ENCODE assay signal across 9 cellular contexts in genomic region chr22:27866136-27867091, GRCh38. TPM values are rescaled to one million over a fixed set of nuclear protein-coding genes. Genes with fewer than 3 reads are reported as not detected.
DNase-seq lines count a peak whose midpoint lies in the region; ATAC-seq and TF ChIP-seq lines count a peak whose summit lies in the region.
"Had no signal": no experiment of that assay in that cellular context is flagged by ENCODE, and none has a peak within 500 bp of the region (broad histone marks: within the 10 kb centered on the region; RNA-seq: fewer than 3 reads in every experiment).

No MANE protein-coding gene starts in this region.

- peaks cover 7% of the 10 kb centered on the region; the same call in 1 of the 2 replicates for H3K36me3 ChIP-seq in GM23338 (ENCODE audit: insufficient read depth)
- peaks cover 26% of the 10 kb centered on the region for H3K36me3 ChIP-seq in adipocyte (ENCODE audit: control insufficient read depth, insufficient read depth, low read length, severe bottlenecking)
- H3K36me3 ChIP-seq in heart right ventricle = peaks cover 0 to 60% (median 0%) of the 10 kb centered on the region in 9 donors
- H3K36me3 ChIP-seq in spleen = peaks cover 0 to 47% (median 8%) of the 10 kb centered on the region in 6 donors
- H3K36me3 ChIP-seq in H7 (replicated peaks; ENCODE audit: control insufficient read depth, insufficient read depth, low read length) = no peaks in the 10 kb centered on the region; the same call in 1 of the 2 replicates
- no peaks in the 10 kb centered on the region for H3K36me3 ChIP-seq in MM.1S (replicated peaks; ENCODE audit: insufficient read depth, low read length)

- H3K27me3 Mint-ChIP-seq in GM23338 (ENCODE audit: insufficient read depth, low read depth, poor library complexity) = no peaks in the 10 kb centered on the region
- H3K27me3 Mint-ChIP-seq: activated B cell treated with CpG ODN at 0.5 μM for 24 hours had no signal

- TF ChIP-seq CTCF in GM23338 (conservative IDR thresholded peaks at IDR 0.05; ENCODE audit: low read depth in 2 of 2) (no peak), heart right ventricle (IDR thresholded peaks at IDR 0.05) (no peak), spleen (IDR thresholded peaks at IDR 0.05 in 8 of 11, conservative IDR thresholded peaks at IDR 0.05 in 3 of 11) (no peak), MM.1S (IDR thresholded peaks at IDR 0.05; ENCODE audit: low read length) (no peak)

- H3K9ac ChIP-seq in adipocyte (ENCODE audit: low read length) (peak overlapping the region; percentile 66), MM.1S (ENCODE audit: low read length) (no peak overlapping the region)

- H2AFZ ChIP-seq in GM23338 = no peak overlapping the region
- no peak overlapping the region for H2AFZ ChIP-seq in MM.1S (ENCODE audit: low read length)

- H3K9me2 ChIP-seq in GM23338 (ENCODE audit: insufficient read depth) (no peaks in the 10 kb centered on the region), MM.1S (replicated peaks; ENCODE audit: insufficient read depth, low read length) (no peaks in the 10 kb centered on the region)

- H3K27ac ChIP-seq in GM23338 (ENCODE audit: low read depth) = no peak overlapping the region; the same call in 1 of the 2 replicates
- H3K27ac ChIP-seq in heart right ventricle = peak overlapping the region in 9 of 10 donors; percentile 5 to 79 (median 64)
- H3K27ac ChIP-seq in spleen = peak overlapping the region in 6 of 8 donors; percentile 0 to 37 (median 20)
- no peak overlapping the region for H3K27ac ChIP-seq in MM.1S (ENCODE audit: low read length)

- H4K20me1 ChIP-seq in GM23338 (replicated peaks; ENCODE audit: insufficient read depth) (no peaks in the 10 kb centered on the region; the same call in 1 of the 2 replicates), MM.1S (ENCODE audit: insufficient read depth, low read length) (peaks cover 10% of the 10 kb centered on the region; the same call in 1 of the 2 replicates)

- no peaks in the 10 kb centered on the region for H3F3A ChIP-seq in GM23338 (replicated peaks; ENCODE audit: low read depth)
- no peaks in the 10 kb centered on the region for H3F3A ChIP-seq in MM.1S (ENCODE audit: insufficient read depth, low read length)

- no peaks in the 10 kb centered on the region for H3K4me1 ChIP-seq in GM23338 (ENCODE audit: insufficient read depth)
- peaks cover 33% of the 10 kb centered on the region for H3K4me1 ChIP-seq in adipocyte (ENCODE audit: control insufficient read depth, insufficient read depth, low read length)
- H3K4me1 ChIP-seq in heart right ventricle = peaks cover 15 to 60% (median 45%) of the 10 kb centered on the region in 9 donors
- peaks cover 4 to 67% (median 26%) of the 10 kb centered on the region in 6 donors for H3K4me1 ChIP-seq in spleen
- peaks cover 11% of the 10 kb centered on the region; the same call in 1 of the 2 replicates for H3K4me1 ChIP-seq in MM.1S (ENCODE audit: low read length)

- H3K4me2 ChIP-seq in GM23338 = no peak overlapping the region
- no peak overlapping the region for H3K4me2 ChIP-seq in MM.1S (ENCODE audit: low read depth, low read length)

- H3K27me3 ChIP-seq in GM23338 (ENCODE audit: insufficient read depth) = no peaks in the 10 kb centered on the region
- H3K27me3 ChIP-seq in adipocyte (replicated peaks; ENCODE audit: control insufficient read depth, insufficient read depth, low read length) = no peaks in the 10 kb centered on the region
- H3K27me3 ChIP-seq in heart right ventricle = no peaks in the 10 kb centered on the region
- no peaks in the 10 kb centered on the region for H3K27me3 ChIP-seq in spleen (replicated peaks in 1 of 7)
- H3K27me3 ChIP-seq in H7 (ENCODE audit: control insufficient read depth, insufficient read depth, low read length) = no peaks in the 10 kb centered on the region
- H3K27me3 ChIP-seq in MM.1S (replicated peaks; ENCODE audit: insufficient read depth, low read length) = no peaks in the 10 kb centered on the region

- peaks cover 5% of the 10 kb centered on the region; the same call in 2 of the 3 replicates for H3K36me3 Mint-ChIP-seq in GM23338 (ENCODE audit: low read depth)

- H3K4me3 ChIP-seq in GM23338 = no peak overlapping the region
- peak overlapping the region; percentile 35 for H3K4me3 ChIP-seq in adipocyte (ENCODE audit: low read length)
- no peak overlapping the region for H3K4me3 ChIP-seq in heart right ventricle
- H3K4me3 ChIP-seq in spleen = no peak overlapping the region
- no peak overlapping the region for H3K4me3 ChIP-seq in H7 (ENCODE audit: insufficient read depth, low read depth, low read length)
- H3K4me3 ChIP-seq in MM.1S (ENCODE audit: low read length) = no peak overlapping the region

- TF ChIP-seq POLR2A in spleen (IDR thresholded peaks at IDR 0.05) = no peak

- H3K9me3 ChIP-seq in adipocyte (ENCODE audit: control insufficient read depth, low read length) (no peaks in the 10 kb centered on the region), heart right ventricle (peaks cover 0 to 3% (median 0%) of the 10 kb centered on the region in 11 donors), spleen (no peaks in the 10 kb centered on the region), MM.1S (replicated peaks; ENCODE audit: insufficient read depth, low read length) (no peaks in the 10 kb centered on the region)

- H3K4me1 Mint-ChIP-seq in GM23338 = peaks cover 12% of the 10 kb centered on the region; the same call in 2 of the 3 replicates

- DNase-seq in GM23338 (ENCODE audit: low spot score) (no peak), adipocyte (ENCODE audit: low read depth) (peak; percentile 98), heart right ventricle (peak in 1 of 2 donors; percentile 57), spleen (no peak), KG1 (lab: John Stamatoyannopoulos, UW) (no peak), H7 (no peak), MM.1S (no peak)
- DNase-seq in activated T-cell treated with anti-CD3 and anti-CD28 coated beads, Interleukin-2, amount 50 U/mL, for 48 hours = no peak
- DNase-seq: activated B cell treated with CpG ODN at 0.5 μM for 24 hours had no signal

- 55% methylated on average over 7 of the region's 7 CpGs for WGBS in heart right ventricle, 2 donors
- WGBS in spleen, 5 donors = 69 to 82% (median 76%) methylated on average over 7 of the region's 7 CpGs

- no peaks in the 10 kb centered on the region; the same call in 1 of the 2 replicates for H3K79me2 ChIP-seq in GM23338 (replicated peaks; ENCODE audit: insufficient read depth)
- peaks cover 82% of the 10 kb centered on the region for H3K79me2 ChIP-seq in MM.1S (ENCODE audit: low read length)

- peak overlapping the region; percentile 49; the same call in 1 of the 2 replicates for H3K27ac Mint-ChIP-seq in GM23338

- ATAC-seq in GM23338 (no peak), heart right ventricle (peak; percentile 34 to 72 (median 60))

- intact Hi-C loops in heart right ventricle (cut with DNase I) = no loop called here
- intact Hi-C loops in spleen (cut with DNase I; ENCODE audit: low total_unique reads) = no loop called here

- H3K9me3 Mint-ChIP-seq in GM23338 = no peaks in the 10 kb centered on the region
- H3K9me3 Mint-ChIP-seq: activated B cell treated with CpG ODN at 0.5 μM for 24 hours had no signal

- no peak overlapping the region for H3K4me3 Mint-ChIP-seq in GM23338
- H3K4me3 Mint-ChIP-seq: activated B cell treated with CpG ODN at 0.5 μM for 24 hours had no signal

TF ChIP-seq in GM23338, 12 proteins besides CTCF, POLR2A, EP300 and RAD21 (continues in another document):
- TF ChIP-seq STAT1 (IDR thresholded peaks at IDR 0.05; ENCODE audit: unreplicated experiment) = no peak
- no peak for TF ChIP-seq ZNF114 (CRISPR knock-in tag; IDR thresholded peaks at IDR 0.05)
- TF ChIP-seq ETS1 (IDR thresholded peaks at IDR 0.05) = no peak
- no peak for TF ChIP-seq ZNF331 (CRISPR knock-in tag; IDR thresholded peaks at IDR 0.05; ENCODE audit: low read depth)
- no peak for TF ChIP-seq EZH2 (IDR thresholded peaks at IDR 0.05; ENCODE audit: low read depth, unreplicated experiment)

RNA-seq across cellular contexts. Expression of gene PITPNB, which starts 52.6 kb away (rescaled TPM):
- total RNA-seq in GM23338 (2014; rRNA removed; shearing (Covaris generic)) = 56.0 and 56.7 TPM in 2 replicates
- polyA plus RNA-seq in GM23338 (2016; fragmentation: Nextera tagmentation; extraction: Ambion mirVana) (39.2 and 50.9 TPM in 2 replicates), heart right ventricle (10 to 100 TPM; 16.0 to 21.4 TPM), spleen (10 to 100 TPM; 17.5 to 25.8 (median 20.1) TPM)
- total RNA-seq in heart right ventricle (10 to 100 TPM; 33.7 to 78.3 (median 62.7) TPM), spleen (10 to 100 TPM; 41.8 to 67.2 (median 57.7) TPM)
- total RNA-seq in H7 (2014; rRNA removed; shearing (Covaris generic)) = 13.9 and 17.2 TPM in 2 replicates

Comparison
In these comparisons a context has a peak if more than half of its experiments do, and no peak if none do; other contexts are left out.
1. H3K27ac ChIP-seq: peak in heart right ventricle (9 of 10) and spleen (6 of 8); none in GM23338 (single experiment) and MM.1S (single experiment).